Comparison of ENCODE assay signal across 15 cellular contexts in the genomic region with DNA sequence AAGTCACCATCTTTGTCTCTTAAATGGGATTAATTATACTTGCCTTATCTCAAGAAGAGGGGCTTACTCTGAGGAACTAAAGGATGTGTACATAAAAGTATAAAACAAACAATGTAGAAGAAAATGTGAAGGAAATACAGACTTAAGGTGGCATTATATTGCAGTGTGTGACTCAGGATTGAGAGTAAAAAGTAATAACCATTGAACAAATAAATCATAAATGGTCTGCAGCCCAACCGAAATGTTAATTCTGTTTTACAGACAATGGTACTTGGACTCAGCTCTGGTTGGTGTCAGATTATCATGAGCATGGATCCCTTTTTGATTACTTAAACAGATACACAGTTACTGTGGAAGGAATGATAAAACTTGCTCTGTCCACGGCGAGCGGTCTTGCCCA. TPM values are rescaled to one million over a fixed set of nuclear protein-coding genes. Genes with fewer than 3 reads are reported as not detected.
DNase-seq lines count a peak whose midpoint lies in the region; ATAC-seq and TF ChIP-seq lines count a peak whose summit lies in the region.
"Had no signal": no experiment of that assay in that cellular context is flagged by ENCODE, and none has a peak within 500 bp of the region (broad histone marks: within the 10 kb centered on the region; RNA-seq: fewer than 3 reads in every experiment).

No MANE protein-coding gene starts in this region.

- no peaks in the 10 kb centered on the region for H3K9me3 Mint-ChIP-seq in activated CD4-positive, alpha-beta T cell treated with anti-CD3 and anti-CD28 coated beads, Interleukin-2, amount 10 ng/mL, durations not matched to agents 24 days and 14 days
- no peaks in the 10 kb centered on the region for H3K9me3 Mint-ChIP-seq in effector memory CD8-positive, alpha-beta T cell
- H3K9me3 Mint-ChIP-seq in natural killer cell treated with Interleukin-12 subunit alpha and Interleukin-12 subunit beta and Interleukin-15 and Interleukin-18, amount 100 ng/mL, for 72 hours = no peaks in the 10 kb centered on the region

- no peak overlapping the region for H3K4me3 Mint-ChIP-seq in activated CD4-positive, alpha-beta T cell treated with anti-CD3 and anti-CD28 coated beads, Interleukin-2, amount 10 ng/mL, durations not matched to agents 24 days and 14 days
- H3K4me3 Mint-ChIP-seq in effector memory CD8-positive, alpha-beta T cell = no peak overlapping the region
- H3K4me3 Mint-ChIP-seq in natural killer cell treated with Interleukin-12 subunit alpha and Interleukin-12 subunit beta and Interleukin-15 and Interleukin-18, amount 100 ng/mL, for 72 hours = no peak overlapping the region

- no peaks in the 10 kb centered on the region for H3K27me3 ChIP-seq in transverse colon

- H3K27ac Mint-ChIP-seq in activated CD4-positive, alpha-beta T cell treated with anti-CD3 and anti-CD28 coated beads, Interleukin-2, amount 10 ng/mL, durations not matched to agents 24 days and 14 days = peak overlapping the region; percentile 19
- peak overlapping the region; percentile 2 to 84 for H3K27ac Mint-ChIP-seq in effector memory CD8-positive, alpha-beta T cell
- peak overlapping the region; percentile 68 to 82 for H3K27ac Mint-ChIP-seq in natural killer cell treated with Interleukin-12 subunit alpha and Interleukin-12 subunit beta and Interleukin-15 and Interleukin-18, amount 100 ng/mL, for 72 hours

- H3K36me3 ChIP-seq in transverse colon = peaks cover 0 to 28% (median 4%) of the 10 kb centered on the region in 4 donors

- peaks cover 34% of the 10 kb centered on the region for H3K4me1 Mint-ChIP-seq in activated CD4-positive, alpha-beta T cell treated with anti-CD3 and anti-CD28 coated beads, Interleukin-2, amount 10 ng/mL, durations not matched to agents 24 days and 14 days
- peaks cover 20 to 30% of the 10 kb centered on the region in 2 donors for H3K4me1 Mint-ChIP-seq in effector memory CD8-positive, alpha-beta T cell (ENCODE audit: low read depth in 2 of 2)
- peaks cover 30 to 39% of the 10 kb centered on the region in 2 donors for H3K4me1 Mint-ChIP-seq in natural killer cell treated with Interleukin-12 subunit alpha and Interleukin-12 subunit beta and Interleukin-15 and Interleukin-18, amount 100 ng/mL, for 72 hours (ENCODE audit: low read depth in 2 of 2)

- H3K4me1 ChIP-seq in transverse colon = peaks cover 0 to 19% (median 9%) of the 10 kb centered on the region in 4 donors
- H3K4me1 ChIP-seq: Caco-2 had no signal

- 39 to 71% methylated on average over 4 of the region's 4 CpGs for WGBS in transverse colon (ENCODE audit: low coverage in 1 of 2), 2 donors

- H3K27ac ChIP-seq in transverse colon = peak overlapping the region; percentile 42 to 60 (median 51)
- H3K27ac ChIP-seq: 22Rv1 had no signal

- TF ChIP-seq POLR2A in transverse colon (IDR thresholded peaks at IDR 0.05) = no peak

- in situ Hi-C loops in transverse colon (cut with MboI; ENCODE audit: low pct_ligation_motif_present in 1 of 4, low pct_unique_long_range_greater_than_20kb in 1 of 4, low sequenced_read_pairs in 3 of 4) = loop anchor here in 2 of 4 donors (25.0 kb wide), 1 partner anchor 280 kb away; no protein-coding TSS in a partner anchor

- no peak for DNase-seq in activated CD4-positive, alpha-beta T cell treated with anti-CD3 and anti-CD28 coated beads, Interleukin-2, amount 10 ng/mL, durations not matched to agents 24 days and 14 days
- no peak for DNase-seq in activated CD4-positive, alpha-beta T cell treated with anti-CD3 and anti-CD28 coated beads for 1 hour
- DNase-seq in effector memory CD8-positive, alpha-beta T cell = no peak
- no peak for DNase-seq in natural killer cell treated with Interleukin-12 subunit alpha and Interleukin-12 subunit beta and Interleukin-15 and Interleukin-18, amount 100 ng/mL, for 72 hours (ENCODE audit: low spot score)
- DNase-seq in transverse colon (no peak), NCI-H1694 treated with DMSO at 0.1 percent for 48 hours (lab: John Stamatoyannopoulos, UW) (no peak), RPMI8226 (no peak), SHP77 (lab: John Stamatoyannopoulos, UW) (no peak)
- DNase-seq: Caco-2, NCI-H1105 treated with DMSO at 0.1 percent for 48 hours, NCI-H187 treated with DMSO at 0.1 percent for 48 hours, NCI-H2227 treated with DMSO at 0.1 percent for 48 hours, NCI-H524, NCI-H82 had no signal

- H3K4me3 ChIP-seq in transverse colon = no peak overlapping the region

- peaks cover 73% of the 10 kb centered on the region for H3K36me3 Mint-ChIP-seq in activated CD4-positive, alpha-beta T cell treated with anti-CD3 and anti-CD28 coated beads, Interleukin-2, amount 10 ng/mL, durations not matched to agents 24 days and 14 days (ENCODE audit: low read depth)
- peaks cover 75% of the 10 kb centered on the region for H3K36me3 Mint-ChIP-seq in effector memory CD8-positive, alpha-beta T cell (ENCODE audit: insufficient read depth)
- H3K36me3 Mint-ChIP-seq in natural killer cell treated with Interleukin-12 subunit alpha and Interleukin-12 subunit beta and Interleukin-15 and Interleukin-18, amount 100 ng/mL, for 72 hours = peaks cover 53% of the 10 kb centered on the region

- intact Hi-C loops in activated CD4-positive, alpha-beta T cell treated with anti-CD3 and anti-CD28 coated beads, Interleukin-2, amount 10 ng/mL, durations not matched to agents 24 days and 14 days (cut with micrococcal nuclease) = loop anchor here (2.0 to 10.0 kb wide), 3 partner anchors 13 to 297 kb away; a partner anchor contains a TSS
- intact Hi-C loops in transverse colon (cut with DNase I; ENCODE audit: low total_unique reads) = loop anchor here (2.0 to 10.0 kb wide), 2 partner anchors 167 to 295 kb away; no protein-coding TSS in a partner anchor

- no peak for TF ChIP-seq CTCF in transverse colon (IDR thresholded peaks at IDR 0.05)

- no peaks in the 10 kb centered on the region for H3K9me3 ChIP-seq in transverse colon
- H3K9me3 ChIP-seq: Caco-2 had no signal

- ATAC-seq in effector memory CD8-positive, alpha-beta T cell (replicated peaks) = no peak
- no peak for ATAC-seq in natural killer cell treated with Interleukin-12 subunit alpha and Interleukin-12 subunit beta and Interleukin-15 and Interleukin-18, amount 100 ng/mL, for 72 hours

- TF ChIP-seq EP300 in transverse colon (IDR thresholded peaks at IDR 0.05; ENCODE audit: low read depth) = no peak

- H3K27me3 Mint-ChIP-seq in activated CD4-positive, alpha-beta T cell treated with anti-CD3 and anti-CD28 coated beads, Interleukin-2, amount 10 ng/mL, durations not matched to agents 24 days and 14 days = no peaks in the 10 kb centered on the region
- no peaks in the 10 kb centered on the region for H3K27me3 Mint-ChIP-seq in effector memory CD8-positive, alpha-beta T cell
- H3K27me3 Mint-ChIP-seq in natural killer cell treated with Interleukin-12 subunit alpha and Interleukin-12 subunit beta and Interleukin-15 and Interleukin-18, amount 100 ng/mL, for 72 hours = no peaks in the 10 kb centered on the region

RNA-seq across cellular contexts. Expression of a gene that starts 37.4 kb away (rescaled TPM):
- 29.7 and 35.3 TPM in 2 replicates for total RNA-seq in activated CD4-positive, alpha-beta T cell treated with anti-CD3 and anti-CD28 coated beads, Interleukin-2, amount 10 ng/mL, durations not matched to agents 24 days and 14 days
- 100 to 1,000 TPM in 1 of 2 donors, 10 to 100 TPM in 1; 62.7 to 105 TPM for total RNA-seq in natural killer cell treated with Interleukin-12 subunit alpha and Interleukin-12 subunit beta and Interleukin-15 and Interleukin-18, amount 100 ng/mL, for 72 hours
- 10 to 100 TPM; 17.6 to 24.1 (median 22.8) TPM for total RNA-seq in transverse colon

Comparison
In these comparisons a context has a peak if more than half of its experiments do, and no peak if none do; other contexts are left out.
1. H3K27ac Mint-ChIP-seq: peak in every context shown above with its lines; median percentile 75 in natural killer cell treated with Interleukin-12 subunit alpha and Interleukin-12 subunit beta and Interleukin-15 and Interleukin-18, amount 100 ng/mL, for 72 hours; 43 in effector memory CD8-positive, alpha-beta T cell; 19 in activated CD4-positive, alpha-beta T cell treated with anti-CD3 and anti-CD28 coated beads, Interleukin-2, amount 10 ng/mL, durations not matched to agents 24 days and 14 days.